33 cellular contexts compared by ENCODE assay signal in genomic region chr22:27620367-27621154, GRCh38.
DNase-seq lines count a peak whose midpoint lies in the region; ATAC-seq, FAIRE-seq and TF ChIP-seq lines count a peak whose summit lies in the region.
"Had no signal": no experiment of that assay in that cellular context is flagged by ENCODE, and none has a peak within 500 bp of the region (broad histone marks: within the 10 kb centered on the region; RNA-seq: fewer than 3 reads in every experiment).

No MANE protein-coding gene starts in this region.

- H3K27ac Mint-ChIP-seq in neural progenitor cell: peak overlapping the region; percentile 68
- H3K27ac Mint-ChIP-seq: activated T-cell treated with anti-CD3 and anti-CD28 coated beads, Interleukin-2, amount 50 U/mL, for 72 hours; CD4-positive, alpha-beta T cell; effector memory CD8-positive, alpha-beta T cell; stimulated activated effector memory CD8-positive, alpha-beta T cell treated with anti-CD3 and anti-CD28 coated beads, Interleukin-12 subunit alpha, Interleukin-12 subunit beta, amount 100 ng/mL, for 72 hours had no signal

- TF ChIP-seq RAD21 in A549 (conservative IDR thresholded peaks at IDR 0.05 in 1 of 2, IDR thresholded peaks at IDR 0.05 in 1 of 2): no peak

- H3K9ac ChIP-seq in neural progenitor cell: no peak overlapping the region

- H3K27me3 ChIP-seq in bronchial epithelial cell (ENCODE audit: control insufficient read depth, insufficient read depth, low read length) (peaks cover 2% of the 10 kb centered on the region), neural progenitor cell (no peaks in the 10 kb centered on the region)
- H3K27me3 ChIP-seq: esophagus muscularis mucosa, heart left ventricle, upper lobe of left lung had no signal

- no peak for TF ChIP-seq EP300 in A549 (IDR thresholded peaks at IDR 0.05)

- H3K4me1 Mint-ChIP-seq in neural progenitor cell: peaks cover 44% of the 10 kb centered on the region
- H3K4me1 Mint-ChIP-seq: naive thymus-derived CD8-positive, alpha-beta T cell; stimulated activated effector memory CD8-positive, alpha-beta T cell treated with anti-CD3 and anti-CD28 coated beads, Interleukin-12 subunit alpha, Interleukin-12 subunit beta, amount 100 ng/mL, for 72 hours had no signal

- no TSS peak for BruUV-seq in OCI-LY7 (replicated peaks; lab: Mats Ljungman, UMichigan)

- H3K4me3 Mint-ChIP-seq in neural progenitor cell: no peak overlapping the region
- H3K4me3 Mint-ChIP-seq: activated T-cell treated with anti-CD3 and anti-CD28 coated beads, Interleukin-2, amount 50 U/mL, for 72 hours; CD4-positive, alpha-beta T cell; effector memory CD8-positive, alpha-beta T cell; naive thymus-derived CD8-positive, alpha-beta T cell; stimulated activated effector memory CD8-positive, alpha-beta T cell treated with anti-CD3 and anti-CD28 coated beads, Interleukin-12 subunit alpha, Interleukin-12 subunit beta, amount 100 ng/mL, for 72 hours had no signal

- H3K79me2 ChIP-seq in neural progenitor cell (ENCODE audit: low read depth) (no peaks in the 10 kb centered on the region), OCI-LY7 (ENCODE audit: insufficient read depth, low read depth, low read length) (no peaks in the 10 kb centered on the region)

- H3K4me3 ChIP-seq in A549: no peak overlapping the region
- H3K4me3 ChIP-seq in HEK293 (ENCODE audit: low read depth, low read length): no peak overlapping the region
- H3K4me3 ChIP-seq in bronchial epithelial cell (ENCODE audit: low read depth, low read length): no peak overlapping the region
- no peak overlapping the region for H3K4me3 ChIP-seq in neural progenitor cell
- H3K4me3 ChIP-seq in OCI-LY7 (ENCODE audit: low read depth, low read length, poor library complexity, severe bottlenecking): no peak overlapping the region
- H3K4me3 ChIP-seq: esophagus muscularis mucosa, heart left ventricle, upper lobe of left lung had no signal

- H3K36me3 ChIP-seq in HEK293 (ENCODE audit: control insufficient read depth in 2 of 2, insufficient read depth in 1 of 2, low read length in 2 of 2) (no peaks in the 10 kb centered on the region), bronchial epithelial cell (ENCODE audit: control insufficient read depth, insufficient read depth, low read length) (no peaks in the 10 kb centered on the region), neural progenitor cell (no peaks in the 10 kb centered on the region), OCI-LY7 (ENCODE audit: insufficient read depth, low read length) (no peaks in the 10 kb centered on the region)
- H3K36me3 ChIP-seq: esophagus muscularis mucosa, heart left ventricle, upper lobe of left lung had no signal

- TF ChIP-seq POLR2A in A549 (IDR thresholded peaks at IDR 0.05; ENCODE audit: low read length): no peak

- H3K36me3 Mint-ChIP-seq in neural progenitor cell: no peaks in the 10 kb centered on the region
- H3K36me3 Mint-ChIP-seq: naive thymus-derived CD8-positive, alpha-beta T cell; stimulated activated effector memory CD8-positive, alpha-beta T cell treated with anti-CD3 and anti-CD28 coated beads, Interleukin-12 subunit alpha, Interleukin-12 subunit beta, amount 100 ng/mL, for 72 hours had no signal

- H3K4me2 ChIP-seq in A549: no peak overlapping the region
- no peak overlapping the region for H3K4me2 ChIP-seq in neural progenitor cell
- no peak overlapping the region for H3K4me2 ChIP-seq in OCI-LY7 (ENCODE audit: low read length)

- no peaks in the 10 kb centered on the region for H3K9me2 ChIP-seq in OCI-LY7 (ENCODE audit: insufficient read depth, low read length)

- peaks cover 11% of the 10 kb centered on the region for H3K27me3 Mint-ChIP-seq in neural progenitor cell (ENCODE audit: insufficient read depth, low read depth)
- H3K27me3 Mint-ChIP-seq: CD4-positive, alpha-beta T cell had no signal

- H3K9me3 ChIP-seq in A549 (no peaks in the 10 kb centered on the region), HEK293 (ENCODE audit: control insufficient read depth, insufficient read depth, low read depth, low read length) (no peaks in the 10 kb centered on the region), neural progenitor cell (ENCODE audit: low read depth) (no peaks in the 10 kb centered on the region), OCI-LY7 (ENCODE audit: low read length) (no peaks in the 10 kb centered on the region)
- H3K9me3 ChIP-seq: esophagus muscularis mucosa, upper lobe of left lung had no signal

- FAIRE-seq in A549 (lab: Jason Lieb, UNC) (no peak), bronchial epithelial cell (lab: Jason Lieb, UNC) (peak; percentile 93)
- FAIRE-seq: astrocyte, GM12891 had no signal

- POLR2A ChIA-PET in A549 (lab: Yijun Ruan, JAX) (no interaction called here), HEK293 (lab: Yijun Ruan, JAX) (no interaction called here), OCI-LY7 (lab: Charles Lee) (no interaction called here)

- H3K27ac ChIP-seq in A549 (no peak overlapping the region), HEK293 (ENCODE audit: extremely low read depth, low read depth, low read length) (no peak overlapping the region), neural progenitor cell (no peak overlapping the region), OCI-LY7 (ENCODE audit: low read depth, low read length, poor library complexity, severe bottlenecking) (no peak overlapping the region)
- H3K27ac ChIP-seq: esophagus muscularis mucosa, heart left ventricle, upper lobe of left lung had no signal

- H3K9me3 Mint-ChIP-seq in neural progenitor cell: peaks cover 3% of the 10 kb centered on the region
- H3K9me3 Mint-ChIP-seq: activated T-cell treated with anti-CD3 and anti-CD28 coated beads, Interleukin-2, amount 50 U/mL, for 72 hours; CD4-positive, alpha-beta T cell; effector memory CD8-positive, alpha-beta T cell; naive thymus-derived CD8-positive, alpha-beta T cell; stimulated activated effector memory CD8-positive, alpha-beta T cell treated with anti-CD3 and anti-CD28 coated beads, Interleukin-12 subunit alpha, Interleukin-12 subunit beta, amount 100 ng/mL, for 72 hours had no signal

- WGBS in A549 (ENCODE audit: missing lambda C conversion rate): 79% methylated on average over 13 of the region's 15 CpGs

- intact Hi-C loops in OCI-LY7 (cut with micrococcal nuclease; ENCODE audit: unreplicated experiment): no loop called here

- CTCF ChIA-PET in A549 (lab: Yijun Ruan, JAX): no interaction called here
- CTCF ChIA-PET in HEK293 (lab: Yijun Ruan, JAX): no interaction called here
- CTCF ChIA-PET in OCI-LY7 (lab: Charles Lee; ENCODE audit: unreplicated experiment): no interaction called here

- DNase-seq in A549 (ENCODE audit: low read depth in 1 of 2, low spot score in 1 of 2): peak in 1 of 2 experiments; percentile 11
- peak; percentile 41 for DNase-seq in bronchial epithelial cell (ENCODE audit: low read depth)
- no peak for DNase-seq in neural progenitor cell (ENCODE audit: low spot score)
- DNase-seq in OCI-LY7 (ENCODE audit: low spot score): no peak
- DNase-seq in HK-2 (ENCODE audit: unreplicated experiment): no peak
- no peak for DNase-seq in C1 segment of cervical spinal cord (lab: John Stamatoyannopoulos, UW)
- DNase-seq: activated CD4-positive, alpha-beta T cell treated with anti-CD3 and anti-CD28 coated beads, Interleukin-2, amount 50 U/mL, for 48 hours; activated CD4-positive, CD25-positive, alpha-beta regulatory T cell treated with anti-CD3 and anti-CD28 coated beads, Interleukin-2, amount 50 U/mL, for 72 hours; activated T-cell treated with anti-CD3 and anti-CD28 coated beads, Interleukin-2, amount 50 U/mL, for 72 hours; AML-193; caudate nucleus; CD4-positive, alpha-beta T cell; cortex of kidney; effector memory CD8-positive, alpha-beta T cell; foreskin fibroblast; HCEC 1CT; heart left ventricle; IMR-90; midbrain; NCI-H146; NCI-H2107; NCI-H446; NCI-H774; stimulated activated CD4-positive, alpha-beta T cell treated with anti-CD3 and anti-CD28 coated beads, Interleukin-15, amount 100 ng/mL, for 24 hours; T-helper 2 cell had no signal

- 0 out of 3 replicates have a peak, but pooled peaks cover 3% of the 10 kb centered on the region for H3K4me1 ChIP-seq in A549
- no peaks in the 10 kb centered on the region for H3K4me1 ChIP-seq in HEK293 (ENCODE audit: control insufficient read depth, insufficient read depth, low read length)
- peaks cover 16% of the 10 kb centered on the region for H3K4me1 ChIP-seq in neural progenitor cell
- no peaks in the 10 kb centered on the region for H3K4me1 ChIP-seq in OCI-LY7 (ENCODE audit: insufficient read depth, low read length, poor library complexity, severe bottlenecking)
- H3K4me1 ChIP-seq: heart left ventricle, upper lobe of left lung had no signal

- TF ChIP-seq CTCF in A549 (IDR thresholded peaks at IDR 0.05) (no peak), HEK293 (tag by site-specific recombination; IDR thresholded peaks at IDR 0.05) (no peak), bronchial epithelial cell (IDR thresholded peaks at IDR 0.05; ENCODE audit: insufficient read depth, low read length, severe bottlenecking) (no peak), neural progenitor cell (IDR thresholded peaks at IDR 0.05) (no peak), OCI-LY7 (conservative IDR thresholded peaks at IDR 0.05; ENCODE audit: low read length) (no peak)

- H3F3A ChIP-seq in neural progenitor cell (ENCODE audit: low read depth): peaks cover 4% of the 10 kb centered on the region

- H4K20me1 ChIP-seq in neural progenitor cell (ENCODE audit: low read depth) (no peaks in the 10 kb centered on the region), OCI-LY7 (ENCODE audit: insufficient read depth, low read length) (no peaks in the 10 kb centered on the region)

- H2AFZ ChIP-seq in neural progenitor cell (replicated peaks) (peak overlapping the region; percentile 26), OCI-LY7 (ENCODE audit: low read length) (no peak overlapping the region)

- ATAC-seq in A549: peak; percentile 42 to 55; a peak in 1 of 6 replicates
- ATAC-seq in GM18909 (IDR thresholded peaks at IDR 0.05; ENCODE audit: poor library complexity, unreplicated experiment): no peak
- ATAC-seq: activated T-cell treated with anti-CD3 and anti-CD28 coated beads, Interleukin-2, amount 50 U/mL, for 72 hours; effector memory CD8-positive, alpha-beta T cell; heart left ventricle; naive thymus-derived CD8-positive, alpha-beta T cell had no signal

TF ChIP-seq in A549, 52 proteins besides CTCF, POLR2A, EP300 and RAD21 (continues in another document):
- no peak for TF ChIP-seq JUNB (IDR thresholded peaks at IDR 0.05)

TF ChIP-seq in HEK293, 187 proteins besides CTCF, POLR2A, EP300 and RAD21:
- TF ChIP-seq ZBTB1 (tag by site-specific recombination; IDR thresholded peaks at IDR 0.05) (no peak), KLF17 (tag by site-specific recombination; IDR thresholded peaks at IDR 0.05) (peak; percentile 64)
